7 cellular contexts compared by ENCODE assay signal in the genomic region with DNA sequence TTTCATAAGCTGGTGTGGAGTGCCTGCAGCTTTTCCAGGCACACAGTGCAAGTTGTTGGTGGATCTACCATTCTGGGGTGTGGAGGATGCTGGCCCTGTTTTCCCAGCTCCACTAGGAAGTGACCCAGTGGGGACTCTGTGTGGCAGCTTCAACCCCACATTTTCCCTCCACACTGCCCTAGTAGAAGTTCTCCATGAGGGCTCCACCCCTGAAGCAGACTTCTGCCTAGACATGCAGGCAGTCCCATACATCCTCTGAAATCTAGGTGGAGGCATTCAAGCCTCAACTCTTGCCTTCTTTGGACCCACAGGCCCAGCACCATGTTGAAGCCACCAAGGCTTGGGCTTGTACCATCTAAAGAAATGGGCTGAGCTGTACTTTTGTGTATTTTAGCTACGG.
"Had no signal": no experiment of that assay in that cellular context is flagged by ENCODE, and none has a peak within 500 bp of the region (broad histone marks: within the 10 kb centered on the region; RNA-seq: fewer than 3 reads in every experiment).

No MANE protein-coding gene starts in this region.

- FAIRE-seq: G401.6, GM12891, GM12892, GM18507, GM19239 had no signal

- DNase-seq: GDM1, GF-D8 had no signal
